In genomic region chr2:219598308-219599078, GRCh38 we compare ENCODE assay signal across 8 cellular contexts. TPM values are rescaled to one million over a fixed set of nuclear protein-coding genes. Genes with fewer than 3 reads are reported as not detected.
DNase-seq lines count a peak whose midpoint lies in the region; ATAC-seq, FAIRE-seq and TF ChIP-seq lines count a peak whose summit lies in the region.

No MANE protein-coding gene starts in this region.

- peak overlapping the region; percentile 81 for H3K4me2 ChIP-seq in endothelial cell of umbilical vein (ENCODE audit: insufficient read depth, low read length)

- CTCF ChIA-PET in endothelial cell of umbilical vein (lab: Charles Lee) = interaction anchor here (1.0 to 3.6 kb wide), 6 partner anchors 28 to 88 kb away, joined by 3 to 23 read pairs (median 5); no protein-coding TSS in a partner anchor

- intact Hi-C loops in endothelial cell of umbilical vein (cut with micrococcal nuclease) = loop anchor here (1.0 kb wide), 1 partner anchor 100 kb away; the partner anchor contains the start of gene GMPPA

- H4K20me1 ChIP-seq in endothelial cell of umbilical vein (replicated peaks; ENCODE audit: control insufficient read depth, extremely low read depth, insufficient read depth, low read length) = no peaks in the 10 kb centered on the region

- H3K4me3 ChIP-seq in GM12865 (ENCODE audit: low read depth, low read length) = peak overlapping the region; percentile 81
- H3K4me3 ChIP-seq in endothelial cell of umbilical vein (replicated peaks in 1 of 3; ENCODE audit: insufficient read depth in 1 of 3, low read depth in 1 of 3, low read length in 3 of 3) = peak overlapping the region; percentile 22 to 76 (median 67)

- H3K9ac ChIP-seq in endothelial cell of umbilical vein (replicated peaks; ENCODE audit: extremely low read depth, insufficient read depth, low read length) = peak overlapping the region; percentile 90

- H3K4me1 ChIP-seq in endothelial cell of umbilical vein (ENCODE audit: control insufficient read depth, extremely low read depth, insufficient read depth, low read length) = peaks cover 12% of the 10 kb centered on the region

- no peak for ATAC-seq in GM19023 (IDR thresholded peaks at IDR 0.05; ENCODE audit: unreplicated experiment)

- no peak for DNase-seq in GM12865 (ENCODE audit: low read depth)
- peak; percentile 17 for DNase-seq in NCI-H748 treated with DMSO at 0.1 percent for 48 hours (lab: John Stamatoyannopoulos, UW)
- DNase-seq in endothelial cell of umbilical vein (ENCODE audit: low read depth, low spot score) = peak; percentile 39
- no peak for DNase-seq in progenitor cell of endocrine pancreas (ENCODE audit: low spot score, unreplicated experiment)
- no peak for DNase-seq in stimulated activated CD4-positive, alpha-beta T cell treated with anti-CD3 and anti-CD28 coated beads, Interleukin-4, amount 100 ng/mL, for 1 hour
- no peak for DNase-seq in SW480 (ENCODE audit: low spot score)
- DNase-seq in D341Med (ENCODE audit: low spot score) = no peak

- peaks cover 15% of the 10 kb centered on the region for H3K4me1 Mint-ChIP-seq in progenitor cell of endocrine pancreas (ENCODE audit: low read depth)

- no peaks in the 10 kb centered on the region for H3K9me3 ChIP-seq in endothelial cell of umbilical vein (replicated peaks; ENCODE audit: control insufficient read depth, insufficient read depth, low read length)

- H2AFZ ChIP-seq in endothelial cell of umbilical vein (ENCODE audit: low read depth, low read length) = peak overlapping the region; percentile 98

- no peaks in the 10 kb centered on the region for H3K79me2 ChIP-seq in endothelial cell of umbilical vein (ENCODE audit: control insufficient read depth, insufficient read depth, low read length)

- peak; percentile 79 for FAIRE-seq in endothelial cell of umbilical vein (lab: Jason Lieb, UNC)

- TF ChIP-seq CTCF in GM12865 (IDR thresholded peaks at IDR 0.05; ENCODE audit: insufficient read depth, low read depth, low read length, missing control alignments) = no peak
- TF ChIP-seq CTCF in endothelial cell of umbilical vein (IDR thresholded peaks at IDR 0.05; ENCODE audit: extremely low read depth in 1 of 2, insufficient read depth in 1 of 2, low read depth in 1 of 2, low read length in 2 of 2) = no peak
- no peak for TF ChIP-seq CTCF in progenitor cell of endocrine pancreas (IDR thresholded peaks at IDR 0.05; ENCODE audit: unreplicated experiment)

- dilution Hi-C loops in endothelial cell of umbilical vein (cut with MboI; ENCODE audit: extremely low pct_ligation_motif_present, low sequenced_read_pairs) = no loop called here

- peaks cover 0 to 15% of the 10 kb centered on the region in 2 experiments for H3K36me3 ChIP-seq in endothelial cell of umbilical vein (ENCODE audit: control insufficient read depth in 2 of 2, extremely low read depth in 1 of 2, insufficient read depth in 2 of 2, low read length in 2 of 2)

- BruUV-seq in endothelial cell of umbilical vein (replicated peaks; lab: Mats Ljungman, UMichigan) = no TSS peak

- H3K9me1 ChIP-seq in endothelial cell of umbilical vein (replicated peaks; ENCODE audit: control insufficient read depth, extremely low read depth, insufficient read depth, low read length) = no peaks in the 10 kb centered on the region

- no peaks in the 10 kb centered on the region for H3K9me3 Mint-ChIP-seq in progenitor cell of endocrine pancreas (ENCODE audit: low read depth)

- peak overlapping the region; percentile 100 for H3K27ac Mint-ChIP-seq in progenitor cell of endocrine pancreas

- no peaks in the 10 kb centered on the region for H3K27me3 ChIP-seq in endothelial cell of umbilical vein (ENCODE audit: control insufficient read depth in 2 of 2, insufficient read depth in 2 of 2, low read length in 2 of 2)

- POLR2A ChIA-PET in endothelial cell of umbilical vein (lab: Charles Lee) = no interaction called here

- H3K27me3 Mint-ChIP-seq in progenitor cell of endocrine pancreas = no peaks in the 10 kb centered on the region

- H3K4me3 Mint-ChIP-seq in progenitor cell of endocrine pancreas (ENCODE audit: low read depth) = peak overlapping the region; percentile 97

- peak overlapping the region; percentile 86 for H3K27ac ChIP-seq in endothelial cell of umbilical vein (ENCODE audit: insufficient read depth, low read depth, low read length)

- TF ChIP-seq POLR2A in endothelial cell of umbilical vein (IDR thresholded peaks at IDR 0.05; ENCODE audit: low read depth, low read length) = no peak

- H3K36me3 Mint-ChIP-seq in progenitor cell of endocrine pancreas (ENCODE audit: insufficient read depth) = peaks cover 1% of the 10 kb centered on the region

TF ChIP-seq in endothelial cell of umbilical vein, 7 proteins besides CTCF, POLR2A, EP300 and RAD21:
- TF ChIP-seq FOS (IDR thresholded peaks at IDR 0.05; ENCODE audit: borderline replicate concordance, insufficient read depth, low read length) (no peak), POLR2AphosphoS5 (IDR thresholded peaks at IDR 0.05; ENCODE audit: insufficient read depth, low read depth, low read length) (no peak), MAX (IDR thresholded peaks at IDR 0.05; ENCODE audit: insufficient read depth, insufficient read length) (no peak), JUN (IDR thresholded peaks at IDR 0.05; ENCODE audit: borderline replicate concordance, insufficient read depth, insufficient read length, low read depth) (no peak), MYC (IDR thresholded peaks at IDR 0.05; ENCODE audit: low read depth, low read length) (no peak), EZH2 (IDR thresholded peaks at IDR 0.05; ENCODE audit: borderline replicate concordance, low read depth, low read length, severe bottlenecking) (no peak), GATA2 (IDR thresholded peaks at IDR 0.05; ENCODE audit: insufficient read depth, insufficient read length, low read depth, low read length) (no peak)

RNA-seq across cellular contexts. Expression of gene STK11IP, which starts 0.8 kb away (rescaled TPM):
- total RNA-seq in endothelial cell of umbilical vein (19.2 and 20.2 TPM in 2 replicates), progenitor cell of endocrine pancreas (39.7 and 41.4 TPM in 2 replicates)
- polyA plus RNA-seq in endothelial cell of umbilical vein = 17.7 and 19.8 TPM in 2 replicates
- polyA plus RNA-seq in endothelial cell of umbilical vein (2011; cell fraction: cytosol; rRNA removed) = 8.0 and 9.0 TPM in 2 replicates
- 80.1 and 100 TPM in 2 replicates for polyA plus RNA-seq in endothelial cell of umbilical vein (2011; cell fraction: nucleus; rRNA removed)
- 11.4 and 16.0 TPM in 2 replicates for polyA plus RNA-seq in endothelial cell of umbilical vein (2012)
- 13.3 and 20.4 TPM in 2 replicates for polyA minus RNA-seq in endothelial cell of umbilical vein
- 3.8 TPM for polyA minus RNA-seq in endothelial cell of umbilical vein (2011; cell fraction: cytosol; rRNA and poly(A)+ RNA removed)
- polyA minus RNA-seq in endothelial cell of umbilical vein (2011; cell fraction: nucleus; rRNA and poly(A)+ RNA removed) = 25.4 and 34.5 TPM in 2 replicates

RNA-seq across cellular contexts. Expression of gene INHA, which starts 26.4 kb away (rescaled TPM):
- not detected in 2 replicates for total RNA-seq in endothelial cell of umbilical vein
- polyA plus RNA-seq in endothelial cell of umbilical vein = 0.06 and 0.10 TPM in 2 replicates
- 0.04 TPM in 1 of 2 replicates, not detected in the other for polyA plus RNA-seq in endothelial cell of umbilical vein (2011; cell fraction: cytosol; rRNA removed)
- 0.20 and 0.45 TPM in 2 replicates for polyA plus RNA-seq in endothelial cell of umbilical vein (2011; cell fraction: nucleus; rRNA removed)
- polyA plus RNA-seq in endothelial cell of umbilical vein (2012) = not detected in 2 replicates
- polyA minus RNA-seq in endothelial cell of umbilical vein = 0.36 TPM in 1 of 2 replicates, not detected in the other
- polyA minus RNA-seq in endothelial cell of umbilical vein (2011; cell fraction: cytosol; rRNA and poly(A)+ RNA removed) = not detected
- polyA minus RNA-seq in endothelial cell of umbilical vein (2011; cell fraction: nucleus; rRNA and poly(A)+ RNA removed) = not detected in 2 replicates
- total RNA-seq in progenitor cell of endocrine pancreas = 1.5 and 1.7 TPM in 2 replicates

RNA-seq across cellular contexts. Expression of gene OBSL1, which starts 27.2 kb away (rescaled TPM):
- total RNA-seq in endothelial cell of umbilical vein (8.0 and 16.7 TPM in 2 replicates), progenitor cell of endocrine pancreas (197 and 198 TPM in 2 replicates)
- 20.4 and 20.7 TPM in 2 replicates for polyA plus RNA-seq in endothelial cell of umbilical vein
- 11.0 and 16.3 TPM in 2 replicates for polyA plus RNA-seq in endothelial cell of umbilical vein (2011; cell fraction: cytosol; rRNA removed)
- polyA plus RNA-seq in endothelial cell of umbilical vein (2011; cell fraction: nucleus; rRNA removed) = 62.3 and 82.6 TPM in 2 replicates
- polyA plus RNA-seq in endothelial cell of umbilical vein (2012) = 5.8 and 12.1 TPM in 2 replicates
- 16.3 and 22.4 TPM in 2 replicates for polyA minus RNA-seq in endothelial cell of umbilical vein
- 21.9 TPM for polyA minus RNA-seq in endothelial cell of umbilical vein (2011; cell fraction: cytosol; rRNA and poly(A)+ RNA removed)
- polyA minus RNA-seq in endothelial cell of umbilical vein (2011; cell fraction: nucleus; rRNA and poly(A)+ RNA removed) = 9.1 and 23.4 TPM in 2 replicates

RNA-seq across cellular contexts. Expression of gene SLC4A3, which starts 28.9 kb away (rescaled TPM):
- total RNA-seq in endothelial cell of umbilical vein (0.21 and 0.35 TPM in 2 replicates), progenitor cell of endocrine pancreas (17.0 and 19.7 TPM in 2 replicates)
- 0.24 and 0.29 TPM in 2 replicates for polyA plus RNA-seq in endothelial cell of umbilical vein
- polyA plus RNA-seq in endothelial cell of umbilical vein (2011; cell fraction: cytosol; rRNA removed) = 0.12 and 0.13 TPM in 2 replicates
- polyA plus RNA-seq in endothelial cell of umbilical vein (2011; cell fraction: nucleus; rRNA removed) = 0.80 and 1.1 TPM in 2 replicates
- polyA plus RNA-seq in endothelial cell of umbilical vein (2012) = 0.67 and 1.9 TPM in 2 replicates
- polyA minus RNA-seq in endothelial cell of umbilical vein = 0.27 and 0.74 TPM in 2 replicates
- polyA minus RNA-seq in endothelial cell of umbilical vein (2011; cell fraction: cytosol; rRNA and poly(A)+ RNA removed) = not detected
- polyA minus RNA-seq in endothelial cell of umbilical vein (2011; cell fraction: nucleus; rRNA and poly(A)+ RNA removed) = 0.34 and 0.38 TPM in 2 replicates

RNA-seq across cellular contexts. Expression of gene TMEM198, which starts 54.7 kb away (rescaled TPM):
- not detected in 2 replicates for total RNA-seq in endothelial cell of umbilical vein
- polyA plus RNA-seq in endothelial cell of umbilical vein = not detected in 2 replicates
- not detected in 2 replicates for polyA plus RNA-seq in endothelial cell of umbilical vein (2011; cell fraction: cytosol; rRNA removed)
- not detected in 2 replicates for polyA plus RNA-seq in endothelial cell of umbilical vein (2011; cell fraction: nucleus; rRNA removed)
- not detected in 2 replicates for polyA plus RNA-seq in endothelial cell of umbilical vein (2012)
- not detected in 2 replicates for polyA minus RNA-seq in endothelial cell of umbilical vein
- 1.2 TPM for polyA minus RNA-seq in endothelial cell of umbilical vein (2011; cell fraction: cytosol; rRNA and poly(A)+ RNA removed)
- polyA minus RNA-seq in endothelial cell of umbilical vein (2011; cell fraction: nucleus; rRNA and poly(A)+ RNA removed) = not detected in 2 replicates
- 8.2 and 9.7 TPM in 2 replicates for total RNA-seq in progenitor cell of endocrine pancreas

Comparison
In these comparisons a context has a peak if more than half of its experiments do, and no peak if none do; other contexts are left out.
1. DNase-seq: peak in NCI-H748 treated with DMSO at 0.1 percent for 48 hours (single experiment) and endothelial cell of umbilical vein (single experiment); none in GM12865 (single experiment), progenitor cell of endocrine pancreas (single experiment), stimulated activated CD4-positive, alpha-beta T cell treated with anti-CD3 and anti-CD28 coated beads, Interleukin-4, amount 100 ng/mL, for 1 hour (single experiment), SW480 (single experiment) and D341Med (single experiment).
2. RNA of gene OBSL1, which starts 27.2 kb away (total RNA-seq): 197 to 198 TPM in progenitor cell of endocrine pancreas; 8.0 to 16.7 TPM in endothelial cell of umbilical vein; every median in the first group is over 10 times any median in the second.